17 cellular contexts compared by ENCODE assay signal in the genomic region with DNA sequence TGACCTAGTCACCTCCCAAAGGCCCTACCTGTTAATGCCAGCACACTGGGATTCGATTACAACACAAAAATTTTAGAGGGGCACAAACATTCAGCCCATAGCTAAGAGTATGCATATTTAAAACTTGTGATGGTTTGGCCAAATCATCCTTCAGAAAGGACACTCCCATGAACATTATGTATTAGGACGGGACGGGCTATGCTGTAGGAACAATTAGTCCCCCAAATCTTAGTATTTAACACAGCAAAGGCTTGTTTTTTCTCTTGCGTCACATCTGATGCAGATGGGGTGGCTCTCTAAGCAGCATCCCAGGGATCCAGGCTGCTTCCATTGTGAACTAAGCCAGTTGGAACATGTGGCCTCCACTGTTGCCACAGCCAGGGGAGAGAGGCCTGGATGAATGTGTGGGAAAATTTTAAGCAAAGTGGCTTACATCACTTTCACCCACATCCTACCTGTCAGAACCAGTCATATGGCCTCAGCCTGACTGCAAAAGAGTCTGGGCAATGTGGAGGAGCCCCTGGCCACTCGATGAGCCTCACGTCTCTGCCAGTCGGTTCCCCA. TPM values are rescaled to one million over a fixed set of nuclear protein-coding genes. Genes with fewer than 3 reads are reported as not detected.
DNase-seq lines count a peak whose midpoint lies in the region; ATAC-seq, FAIRE-seq and TF ChIP-seq lines count a peak whose summit lies in the region.
"Had no signal": no experiment of that assay in that cellular context is flagged by ENCODE, and none has a peak within 500 bp of the region (broad histone marks: within the 10 kb centered on the region; RNA-seq: fewer than 3 reads in every experiment).

No MANE protein-coding gene starts in this region.

- no peak for FAIRE-seq in K562 (lab: Jason Lieb, UNC)
- FAIRE-seq: A549, RCC 7860 had no signal

- no peaks in the 10 kb centered on the region for H3K9me1 ChIP-seq in K562 (ENCODE audit: control insufficient read depth, insufficient read depth, low read length)

- POLR2A ChIA-PET in K562 (lab: Yijun Ruan, JAX), result interaction anchor here (1.3 kb wide), 1 partner anchor 8 kb away, joined by 5 read pairs; no protein-coding TSS in a partner anchor

- TF ChIP-seq EP300 in K562 (IDR thresholded peaks at IDR 0.05; ENCODE audit: low read length), result no peak

- no peak for TF ChIP-seq RAD21 in K562 (CRISPR knock-in tag; conservative IDR thresholded peaks at IDR 0.05 in 1 of 2, IDR thresholded peaks at IDR 0.05 in 1 of 2)

- H3K4me1 ChIP-seq in K562 (replicated peaks in 1 of 2; ENCODE audit: control insufficient read depth in 2 of 2, insufficient read depth in 2 of 2, low read length in 2 of 2) (no peaks in the 10 kb centered on the region), esophagus squamous epithelium (peaks cover 4 to 49% (median 31%) of the 10 kb centered on the region in 3 donors)
- H3K4me1 ChIP-seq: Caco-2 had no signal

- DNase-seq in AG10803 (ENCODE audit: low read depth) (peak; percentile 56), K562 (ENCODE audit: extremely low read depth in 1 of 4, low spot score in 3 of 4) (no peak), esophagus squamous epithelium (lab: John Stamatoyannopoulos, UW) (no peak), pons (ENCODE audit: low spot score) (peak; percentile 82), HuH-7.5 (ENCODE audit: low spot score) (no peak)
- no peak for DNase-seq in effector CD4-positive, alpha-beta T cell
- DNase-seq: Caco-2, DMS53, H9, MV-4-11, NCI-H1436 treated with DMSO at 0.1 percent for 48 hours, NCI-H2081, NCI-H510A treated with DMSO at 0.1 percent for 48 hours had no signal

- H3K27ac ChIP-seq in K562 (ENCODE audit: extremely low read depth, low read depth, low read length), result no peak overlapping the region
- H3K27ac ChIP-seq in esophagus squamous epithelium, result peak overlapping the region in 3 of 4 donors; percentile 11 to 55 (median 17)
- H3K27ac ChIP-seq: A549 had no signal

- no peaks in the 10 kb centered on the region for H4K20me1 ChIP-seq in K562 (replicated peaks; ENCODE audit: control insufficient read depth, insufficient read depth, low read length)

- H3K4me2 ChIP-seq in K562 (ENCODE audit: insufficient read depth, low read length), result no peak overlapping the region
- H3K4me2 ChIP-seq: A549 had no signal

- H3K9me3 ChIP-seq in K562 (replicated peaks; ENCODE audit: control insufficient read depth, insufficient read depth, low read depth, low read length) (peaks cover 4% of the 10 kb centered on the region; the same call in 1 of the 2 replicates), esophagus squamous epithelium (no peaks in the 10 kb centered on the region)

- H3K36me3 ChIP-seq in K562 (ENCODE audit: control insufficient read depth, insufficient read depth, low read length), result no peaks in the 10 kb centered on the region
- H3K36me3 ChIP-seq in esophagus squamous epithelium, result no peaks in the 10 kb centered on the region

- 7% methylated on average over 7 of the region's 7 CpGs for WGBS in K562 (ENCODE audit: insufficient coverage, low coverage, missing lambda C conversion rate)
- 42 to 44% methylated on average over 7 of the region's 7 CpGs for WGBS in esophagus squamous epithelium, 2 donors

- no peak for TF ChIP-seq POLR2A in K562 (conservative IDR thresholded peaks at IDR 0.05)
- TF ChIP-seq POLR2A in esophagus squamous epithelium (IDR thresholded peaks at IDR 0.05), result no peak

- BruUV-seq in K562 (replicated peaks; lab: Mats Ljungman, UMichigan), result no TSS peak

- in situ Hi-C loops in K562 (cut with MboI), result no loop called here

- intact Hi-C loops in K562 (cut with micrococcal nuclease), result no loop called here
- intact Hi-C loops in esophagus squamous epithelium (cut with DNase I), result no loop called here

- TF ChIP-seq CTCF in AG10803 (conservative IDR thresholded peaks at IDR 0.05; ENCODE audit: low read length) (no peak), K562 (IDR thresholded peaks at IDR 0.05 in 2 of 3, conservative IDR thresholded peaks at IDR 0.05 in 1 of 3; ENCODE audit: insufficient read depth in 2 of 3, low read depth in 1 of 3, low read length in 3 of 3) (no peak), esophagus squamous epithelium (IDR thresholded peaks at IDR 0.05) (no peak)

- H3K9ac ChIP-seq in K562 (ENCODE audit: insufficient read depth in 1 of 2, low read depth in 2 of 2, low read length in 2 of 2), result no peak overlapping the region

- H3K27me3 ChIP-seq in K562 (ENCODE audit: control insufficient read depth in 2 of 2, insufficient read depth in 2 of 2, low read length in 2 of 2), result peaks cover 37 to 50% of the 10 kb centered on the region in 2 experiments
- H3K27me3 ChIP-seq in esophagus squamous epithelium, result no peaks in the 10 kb centered on the region

- H3K79me2 ChIP-seq in K562 (ENCODE audit: control insufficient read depth, insufficient read depth, low read length), result no peaks in the 10 kb centered on the region

- no peak for ATAC-seq in K562
- no peak for ATAC-seq in GM21717 (IDR thresholded peaks at IDR 0.05; ENCODE audit: unreplicated experiment)
- no peak for ATAC-seq in GM18502 (IDR thresholded peaks at IDR 0.05; ENCODE audit: poor library complexity, unreplicated experiment)
- ATAC-seq: A549 had no signal

- CTCF ChIA-PET in K562 (lab: Yijun Ruan, JAX; ENCODE audit: low intra/inter-chr PET ratio), result no interaction called here

- H3K4me3 ChIP-seq in AG10803 (ENCODE audit: low read length) (no peak overlapping the region), K562 (no peak overlapping the region), esophagus squamous epithelium (no peak overlapping the region)
- H3K4me3 ChIP-seq: A549 had no signal

- H2AFZ ChIP-seq in K562 (ENCODE audit: low read depth, low read length), result no peak overlapping the region

TF ChIP-seq in K562, 482 proteins besides CTCF, POLR2A, EP300 and RAD21:
- TF ChIP-seq CEBPB (tag; IDR thresholded peaks at IDR 0.05), result peak; percentile 18; the same call in 1 of the 2 replicates
- TF ChIP-seq PBX2 (CRISPR knock-in tag; IDR thresholded peaks at IDR 0.05; ENCODE audit: low read depth), result no peak
- TF ChIP-seq PBX2 (tag; conservative IDR thresholded peaks at IDR 0.05; ENCODE audit: low read depth), result no peak
- no peak for TF ChIP-seq JUND (IDR thresholded peaks at IDR 0.05; ENCODE audit: borderline replicate concordance, low read depth, low read length)
- TF ChIP-seq JUND (tag; IDR thresholded peaks at IDR 0.05; ENCODE audit: borderline replicate concordance, low read depth, low read length), result no peak
- no peak for TF ChIP-seq MED1 (CRISPR knock-in tag; IDR thresholded peaks at IDR 0.05; ENCODE audit: borderline replicate concordance)
- TF ChIP-seq BACH1 (tag; IDR thresholded peaks at IDR 0.05), result no peak
- TF ChIP-seq ZNF41 (CRISPR knock-in tag; conservative IDR thresholded peaks at IDR 0.05), result no peak
TF ChIP-seq in K562: peak in this region for 1.

RNA-seq across cellular contexts. Expression of gene CHST3, which starts 26.6 kb away (rescaled TPM):
- total RNA-seq in K562 (2011; cell fraction: chromatin; rRNA removed; ENCODE audit: low replicate concordance), result 0.11 and 0.12 TPM in 2 replicates
- 0.13 and 0.17 TPM in 2 replicates for total RNA-seq in K562 (2011; cell fraction: nucleolus; rRNA removed)
- 0.15 TPM in 2 replicates for total RNA-seq in K562 (2011; cell fraction: nucleoplasm; rRNA removed)
- total RNA-seq in K562 (2014; rRNA removed), result 0.23 and 0.33 TPM in 2 replicates
- 0.13 and 0.15 TPM in 2 replicates for total RNA-seq in K562 (2014; rRNA removed; fragmentation: Illumina TruSeq; extraction: Trizol)
- total RNA-seq in K562 (2015; rRNA removed; fragmentation: Illumina TruSeq; extraction: Trizol), result 1.3 TPM in 2 replicates
- total RNA-seq in K562 (2021), result 0.38 and 0.42 TPM in 2 replicates
- 0.06 and 0.18 TPM in 2 replicates for polyA plus RNA-seq in K562 (2011; rRNA removed)
- polyA plus RNA-seq in K562 (2011; cell fraction: cytosol; rRNA removed), result 0.01 and 0.13 TPM in 2 replicates
- polyA plus RNA-seq in K562 (2011; cell fraction: nucleus; rRNA removed), result 0.04 and 0.20 TPM in 2 replicates
- 0.43 and 0.76 TPM in 2 replicates for polyA plus RNA-seq in K562 (2012)
- polyA plus RNA-seq in K562 (2014; fragmentation: Illumina TruSeq; extraction: Trizol), result 0.17 and 0.18 TPM in 2 replicates
- polyA plus RNA-seq in K562 (2014; fragmentation: Nextera tagmentation; extraction: Ambion mirVana), result under 1 TPM; 0.01 to 0.04 TPM
- polyA plus RNA-seq in K562 (2014; rRNA removed), result 0.07 and 0.34 TPM in 2 replicates
- polyA minus RNA-seq in K562 (2011; rRNA and poly(A)+ RNA removed), result 0.04 and 0.51 TPM in 2 replicates
- 0.10 and 0.55 TPM in 2 replicates for polyA minus RNA-seq in K562 (2011; cell fraction: cytosol; rRNA and poly(A)+ RNA removed)
- polyA minus RNA-seq in K562 (2011; cell fraction: nucleus; rRNA and poly(A)+ RNA removed), result 0.13 and 0.78 TPM in 2 replicates
- total RNA-seq in esophagus squamous epithelium, result 10 to 100 TPM in 1 of 4 donors, 1 to 10 TPM in 3; 5.3 to 15.4 (median 9.6) TPM

Comparison
In these comparisons a context has a peak if more than half of its experiments do, and no peak if none do; other contexts are left out.
1. DNase-seq: peak in AG10803 (single experiment) and pons (single experiment); none in K562 (0 of 4), esophagus squamous epithelium (single experiment), HuH-7.5 (single experiment) and effector CD4-positive, alpha-beta T cell (single experiment).